Comparison of ENCODE assay signal across 8 cellular contexts in genomic region chr1:148038462-148039333, GRCh38.
DNase-seq lines count a peak whose midpoint lies in the region; ATAC-seq and TF ChIP-seq lines count a peak whose summit lies in the region.
"Not testable (repeated sequence)": the region's sequence is repeated elsewhere in the genome, so short reads cannot be mapped to it uniquely, and the experiment has no call there.

No MANE protein-coding gene starts in this region.

- H3K27me3 ChIP-seq in GM06990 (replicated peaks; ENCODE audit: control insufficient read depth, insufficient read depth, low read length); HCT116 (ENCODE audit: insufficient read depth, low read length); RWPE2 (ENCODE audit: insufficient read depth, poor library complexity, severe bottlenecking); foreskin keratinocyte; neuronal stem cell (ENCODE audit: control insufficient read depth in 3 of 3, insufficient read depth in 3 of 3, low read depth in 1 of 3, low read length in 3 of 3); thoracic aorta (replicated peaks; ENCODE audit: insufficient read depth): not testable (repeated sequence)

- DNase-seq in GM06990 (ENCODE audit: extremely low read depth, insufficient read length) (peak; percentile 79), HCT116 (ENCODE audit: low read depth, low spot score) (peak; percentile 95), LoVo (ENCODE audit: low spot score) (peak; percentile 83), activated gamma-delta T cell treated with Interleukin-2 at 50 U/mL for 16 hours (peak; percentile 51), foreskin keratinocyte (peak; percentile 97 to 99), neuronal stem cell (ENCODE audit: low spot score) (peak; percentile 67)
- not testable (repeated sequence) for DNase-seq in RWPE2 (ENCODE audit: low spot score); thoracic aorta (ENCODE audit: low spot score)

- RAD21 ChIA-PET in HCT116 (lab: Charles Lee; ENCODE audit: low non-redundant PET in 1 of 2, low total read pairs in 2 of 2, uncharacterized antibody in 2 of 2, unreplicated experiment in 2 of 2): not testable (repeated sequence)

- H3K79me1 ChIP-seq in neuronal stem cell (ENCODE audit: low read depth, low read length): not testable (repeated sequence)

- TF ChIP-seq POLR2A in HCT116 (IDR thresholded peaks at IDR 0.05; ENCODE audit: borderline replicate concordance, extremely low read depth, insufficient read depth, insufficient read length): peak; percentile 99

- H3K4ac ChIP-seq in neuronal stem cell (ENCODE audit: low read length): not testable (repeated sequence)

- H3K36me3 ChIP-seq in GM06990 (ENCODE audit: control insufficient read depth, insufficient read depth, low read length); HCT116 (ENCODE audit: control insufficient read depth in 1 of 2, insufficient read depth in 2 of 2, low read length in 2 of 2); RWPE2 (ENCODE audit: low read depth); neuronal stem cell (replicated peaks in 1 of 2; ENCODE audit: control insufficient read depth in 2 of 2, insufficient read depth in 2 of 2, low read length in 2 of 2); thoracic aorta: not testable (repeated sequence)

- intact Hi-C loops in HCT116 (cut with micrococcal nuclease): loop anchor here (5.0 kb wide), 1 partner anchor 224 kb away; no protein-coding TSS in a partner anchor

- H2AK5ac ChIP-seq in neuronal stem cell (ENCODE audit: low read depth, low read length): not testable (repeated sequence)

- H3K4me3 ChIP-seq in GM06990 (replicated peaks; ENCODE audit: low read depth, low read length) (peak overlapping the region; percentile 36), HCT116 (replicated peaks in 1 of 2; ENCODE audit: low read depth in 1 of 2, low read length in 2 of 2) (peak overlapping the region; percentile 13 to 34; a peak in 1 of 4 replicates), RWPE2 (ENCODE audit: severe bottlenecking) (peak overlapping the region; percentile 23), thoracic aorta (peak overlapping the region; percentile 79)
- H3K4me3 ChIP-seq in neuronal stem cell (ENCODE audit: low read length in 2 of 2): not testable (repeated sequence)

- TSS peak; percentile 99 for BruUV-seq in HCT116 (replicated peaks; lab: Mats Ljungman, UMichigan)

- H2BK12ac ChIP-seq in neuronal stem cell (ENCODE audit: low read length): not testable (repeated sequence)

- peak; percentile 20 for TF ChIP-seq RAD21 in HCT116 (IDR thresholded peaks at IDR 0.05; ENCODE audit: low read depth)

- H3K4me1 ChIP-seq in HCT116 (ENCODE audit: control insufficient read depth in 1 of 2, insufficient read depth in 2 of 2, low read length in 2 of 2); RWPE2 (ENCODE audit: insufficient read depth, poor library complexity, severe bottlenecking); foreskin keratinocyte; neuronal stem cell (ENCODE audit: control insufficient read depth in 2 of 2, insufficient read depth in 1 of 2, low read depth in 1 of 2, low read length in 2 of 2); thoracic aorta (ENCODE audit: control insufficient read depth in 1 of 2, low read depth in 2 of 2): not testable (repeated sequence)

- not testable (repeated sequence) for H4K20me1 ChIP-seq in HCT116 (ENCODE audit: insufficient read depth)

- not testable (repeated sequence) for H2BK120ac ChIP-seq in neuronal stem cell (ENCODE audit: low read depth, low read length)

- not testable (repeated sequence) for H2BK5ac ChIP-seq in neuronal stem cell (ENCODE audit: low read length)

- peak overlapping the region; percentile 57 for H3K4me2 ChIP-seq in HCT116 (ENCODE audit: low read length)
- H3K4me2 ChIP-seq in neuronal stem cell (ENCODE audit: insufficient read depth, low read length, poor library complexity, severe bottlenecking): peak overlapping the region; percentile 40

- not testable (repeated sequence) for H3K9me2 ChIP-seq in HCT116 (ENCODE audit: insufficient read depth)

- H3K14ac ChIP-seq in neuronal stem cell (ENCODE audit: low read length): not testable (repeated sequence)

- POLR2A ChIA-PET in HCT116 (lab: Charles Lee): interaction anchor here (0.6 to 1.7 kb wide), 10 partner anchors 146 to 1651 kb away, joined by 3 to 47 read pairs (median 4); partner anchors contain the start of gene ACP6

- not testable (repeated sequence) for H2BK15ac ChIP-seq in neuronal stem cell (ENCODE audit: low read length)

- H3K9ac ChIP-seq in HCT116 (ENCODE audit: low read length): peak overlapping the region; percentile 43; the same call in 1 of the 2 replicates
- H3K9ac ChIP-seq in neuronal stem cell (ENCODE audit: low read depth, low read length, poor library complexity): not testable (repeated sequence)

- H3K9me3 ChIP-seq in HCT116 (ENCODE audit: control insufficient read depth in 1 of 2, insufficient read depth in 1 of 2, low read depth in 1 of 2, low read length in 2 of 2); RWPE2 (ENCODE audit: severe bottlenecking); neuronal stem cell (replicated peaks in 1 of 2; ENCODE audit: control insufficient read depth in 2 of 2, insufficient read depth in 1 of 2, low read depth in 1 of 2, low read length in 2 of 2); thoracic aorta: not testable (repeated sequence)

- H3K18ac ChIP-seq in neuronal stem cell (ENCODE audit: low read length): not testable (repeated sequence)

- peak overlapping the region; percentile 35; the same call in 1 of the 2 replicates for H3K27ac ChIP-seq in HCT116 (ENCODE audit: low read depth, low read length)
- not testable (repeated sequence) for H3K27ac ChIP-seq in RWPE2 (ENCODE audit: poor library complexity, severe bottlenecking); foreskin keratinocyte
- peak overlapping the region; percentile 31 for H3K27ac ChIP-seq in neuronal stem cell (replicated peaks; ENCODE audit: low read length)
- H3K27ac ChIP-seq in thoracic aorta: peak overlapping the region; percentile 72 to 85

- CTCF ChIA-PET in HCT116 (lab: Charles Lee): interaction anchor here (1.0 kb wide), 1 partner anchor 146 kb away, joined by 3 read pairs; no protein-coding TSS in a partner anchor

- H3K23ac ChIP-seq in neuronal stem cell (ENCODE audit: low read depth, low read length, poor library complexity): not testable (repeated sequence)

- not testable (repeated sequence) for H2AFZ ChIP-seq in HCT116 (ENCODE audit: low read depth, low read length, poor library complexity, severe bottlenecking)
- H2AFZ ChIP-seq in neuronal stem cell (ENCODE audit: low read length): peak overlapping the region; percentile 53

- not testable (repeated sequence) for TF ChIP-seq CTCF in GM06990 (IDR thresholded peaks at IDR 0.05; ENCODE audit: insufficient read depth, low read length, poor library complexity, severe bottlenecking); HCT116 (IDR thresholded peaks at IDR 0.05 in 2 of 3, conservative IDR thresholded peaks at IDR 0.05 in 1 of 3; ENCODE audit: borderline replicate concordance in 1 of 3, insufficient read depth in 1 of 3, low read depth in 2 of 3, low read length in 2 of 3); RWPE2 (IDR thresholded peaks at IDR 0.05; ENCODE audit: poor library complexity, severe bottlenecking); thoracic aorta (IDR thresholded peaks at IDR 0.05)
- TF ChIP-seq CTCF in foreskin keratinocyte (conservative IDR thresholded peaks at IDR 0.05): peak; percentile 11

- not testable (repeated sequence) for H4K91ac ChIP-seq in neuronal stem cell (ENCODE audit: low read depth, low read length, poor library complexity)

- ATAC-seq in HCT116 (peak; percentile 84), RWPE2 (ENCODE audit: low read depth) (peak; percentile 74), foreskin keratinocyte (peak; percentile 85), thoracic aorta (ENCODE audit: insufficient number of reproducible peaks, low FRiP score, low read depth) (peak; percentile 73)

- not testable (repeated sequence) for H4K8ac ChIP-seq in neuronal stem cell (ENCODE audit: low read depth, low read length)

- no CpG with 5 or more reads among the region's 38 CpGs for WGBS in neuronal stem cell (ENCODE audit: extremely low coverage in 2 of 2, insufficient read length in 2 of 2, insufficient replicate concordance in 1 of 2), 2 donors

- not testable (repeated sequence) for H3K79me2 ChIP-seq in HCT116 (ENCODE audit: insufficient read depth, low read length)

TF ChIP-seq in HCT116, 20 proteins besides CTCF, POLR2A, EP300 and RAD21 (continues in another document):
- peak; percentile 78 for TF ChIP-seq SRF (IDR thresholded peaks at IDR 0.05; ENCODE audit: low read depth)
- peak; percentile 50 for TF ChIP-seq YY1 (IDR thresholded peaks at IDR 0.05; ENCODE audit: extremely low read depth, insufficient replicate concordance, low read depth, low read length)
- TF ChIP-seq SP1 (IDR thresholded peaks at IDR 0.05; ENCODE audit: low read depth): peak; percentile 76
- TF ChIP-seq MAX (IDR thresholded peaks at IDR 0.05): peak; percentile 56
- TF ChIP-seq FOSL1 (IDR thresholded peaks at IDR 0.05; ENCODE audit: low read depth): peak; percentile 49
- peak; percentile 45; the same call in 1 of the 2 replicates for TF ChIP-seq ATF3 (IDR thresholded peaks at IDR 0.05)
- peak; percentile 99 for TF ChIP-seq SIN3A (IDR thresholded peaks at IDR 0.05; ENCODE audit: low read depth)
- peak; percentile 78 for TF ChIP-seq JUND (IDR thresholded peaks at IDR 0.05)
- TF ChIP-seq POLR2AphosphoS5 (IDR thresholded peaks at IDR 0.05; ENCODE audit: low read depth, low read length): peak; percentile 98
